In the genomic region with DNA sequence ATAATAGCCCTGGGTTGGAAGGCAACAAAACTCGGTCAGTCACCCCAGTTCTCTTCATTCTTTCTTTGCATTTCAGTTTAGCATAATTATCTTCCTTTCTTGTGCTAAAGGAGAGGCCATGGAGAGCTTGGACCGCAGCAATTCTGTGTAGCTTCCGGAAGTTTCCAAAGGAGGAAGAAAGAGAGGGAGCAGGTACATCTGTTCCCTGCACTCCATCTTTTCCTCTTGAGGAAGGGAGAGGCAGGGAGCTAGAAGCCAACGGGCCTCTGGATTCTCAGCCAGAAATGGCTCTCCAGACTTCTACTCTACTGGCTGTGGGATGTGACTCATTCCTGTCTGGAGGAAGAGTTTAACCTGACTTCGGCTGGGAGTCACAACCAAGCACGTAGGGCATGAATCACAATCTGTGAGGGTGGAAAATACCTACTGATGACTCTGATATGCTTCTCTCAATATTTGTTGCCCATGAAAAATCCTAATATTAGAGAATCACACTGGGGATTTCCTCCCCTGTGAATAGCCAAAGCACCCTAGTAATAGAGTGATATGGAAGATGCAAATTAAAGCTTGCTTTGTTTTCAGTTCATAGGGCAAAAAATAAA, we compare ENCODE assay signal across 8 cellular contexts. TPM values are rescaled to one million over a fixed set of nuclear protein-coding genes. Genes with fewer than 3 reads are reported as not detected.
A peak's percentile ranks its signal among the peaks of the same experiment; 100 is the strongest.
DNase-seq lines count a peak whose midpoint lies in the region; ATAC-seq lines count a peak whose summit lies in the region.

No MANE protein-coding gene starts in this region.

- ATAC-seq in GM18909 (IDR thresholded peaks at IDR 0.05; ENCODE audit: poor library complexity, unreplicated experiment) (peak; percentile 53), HG03139 (IDR thresholded peaks at IDR 0.05; ENCODE audit: unreplicated experiment) (peak; percentile 42), Right ventricle myocardium superior (ENCODE audit: poor library complexity) (peak; percentile 65), GM21576 (IDR thresholded peaks at IDR 0.05; ENCODE audit: unreplicated experiment) (no peak), left colon (no peak)

- peak overlapping the region; percentile 30 for H3K4me3 ChIP-seq in skeletal muscle satellite cell (ENCODE audit: low read length)

- no peaks in the 10 kb centered on the region for H3K9me3 ChIP-seq in skeletal muscle satellite cell (replicated peaks; ENCODE audit: low read length)

- H3K4me1 ChIP-seq in skeletal muscle satellite cell (ENCODE audit: control insufficient read depth, insufficient read depth, low read length), result peaks cover 51% of the 10 kb centered on the region

- peak overlapping the region; percentile 78 for H3K9ac ChIP-seq in skeletal muscle satellite cell (ENCODE audit: low read depth, low read length)

- DNase-seq in activated CD4-positive, alpha-beta T cell treated with anti-CD3 and anti-CD28 coated beads, Interleukin-2, amount 50 U/mL, for 48 hours, result peak; percentile 44 to 60
- DNase-seq in Right ventricle myocardium superior (no peak), left colon (no peak), NCI-H2171 (lab: John Stamatoyannopoulos, UW) (no peak)

- H3K27me3 ChIP-seq in skeletal muscle satellite cell (ENCODE audit: control insufficient read depth, insufficient read depth, low read length), result no peaks in the 10 kb centered on the region

- intact Hi-C loops in Right ventricle myocardium superior (cut with DNase I) (no loop called here), left colon (cut with DNase I, micrococcal nuclease) (no loop called here)

- no peaks in the 10 kb centered on the region for H3K36me3 ChIP-seq in skeletal muscle satellite cell (ENCODE audit: insufficient read depth, low read length)

- H3K4me2 ChIP-seq in skeletal muscle satellite cell (ENCODE audit: low read length), result peak overlapping the region; percentile 76

RNA-seq across cellular contexts. Expression of a gene that starts 17.0 kb away (rescaled TPM):
- total RNA-seq in Right ventricle myocardium superior (46.6 TPM), left colon (10 to 100 TPM; 10.3 to 15.4 TPM)
- 28.9 and 35.2 TPM in 2 replicates for total RNA-seq in skeletal muscle satellite cell (2012; rRNA removed)

Comparison
In these comparisons a context has a peak if more than half of its experiments do, and no peak if none do; other contexts are left out.
1. ATAC-seq: peak in GM18909 (single experiment), HG03139 (single experiment) and Right ventricle myocardium superior (single experiment); none in GM21576 (single experiment) and left colon (single experiment).
2. DNase-seq: peak in activated CD4-positive, alpha-beta T cell treated with anti-CD3 and anti-CD28 coated beads, Interleukin-2, amount 50 U/mL, for 48 hours (2 of 2); none in Right ventricle myocardium superior (single experiment), left colon (0 of 2) and NCI-H2171 (single experiment).